Comparison of ENCODE assay signal across 1 cellular context in genomic region chr18:55497825-55498403, GRCh38.
A peak's percentile ranks its signal among the peaks of the same experiment; 100 is the strongest.
TF ChIP-seq lines count a peak whose summit lies in the region.

No MANE protein-coding gene starts in this region.

TF ChIP-seq in HEK293, 187 proteins besides CTCF, POLR2A, EP300 and RAD21 (continued from another document and continues in another):
- TF ChIP-seq, protein P1, sequence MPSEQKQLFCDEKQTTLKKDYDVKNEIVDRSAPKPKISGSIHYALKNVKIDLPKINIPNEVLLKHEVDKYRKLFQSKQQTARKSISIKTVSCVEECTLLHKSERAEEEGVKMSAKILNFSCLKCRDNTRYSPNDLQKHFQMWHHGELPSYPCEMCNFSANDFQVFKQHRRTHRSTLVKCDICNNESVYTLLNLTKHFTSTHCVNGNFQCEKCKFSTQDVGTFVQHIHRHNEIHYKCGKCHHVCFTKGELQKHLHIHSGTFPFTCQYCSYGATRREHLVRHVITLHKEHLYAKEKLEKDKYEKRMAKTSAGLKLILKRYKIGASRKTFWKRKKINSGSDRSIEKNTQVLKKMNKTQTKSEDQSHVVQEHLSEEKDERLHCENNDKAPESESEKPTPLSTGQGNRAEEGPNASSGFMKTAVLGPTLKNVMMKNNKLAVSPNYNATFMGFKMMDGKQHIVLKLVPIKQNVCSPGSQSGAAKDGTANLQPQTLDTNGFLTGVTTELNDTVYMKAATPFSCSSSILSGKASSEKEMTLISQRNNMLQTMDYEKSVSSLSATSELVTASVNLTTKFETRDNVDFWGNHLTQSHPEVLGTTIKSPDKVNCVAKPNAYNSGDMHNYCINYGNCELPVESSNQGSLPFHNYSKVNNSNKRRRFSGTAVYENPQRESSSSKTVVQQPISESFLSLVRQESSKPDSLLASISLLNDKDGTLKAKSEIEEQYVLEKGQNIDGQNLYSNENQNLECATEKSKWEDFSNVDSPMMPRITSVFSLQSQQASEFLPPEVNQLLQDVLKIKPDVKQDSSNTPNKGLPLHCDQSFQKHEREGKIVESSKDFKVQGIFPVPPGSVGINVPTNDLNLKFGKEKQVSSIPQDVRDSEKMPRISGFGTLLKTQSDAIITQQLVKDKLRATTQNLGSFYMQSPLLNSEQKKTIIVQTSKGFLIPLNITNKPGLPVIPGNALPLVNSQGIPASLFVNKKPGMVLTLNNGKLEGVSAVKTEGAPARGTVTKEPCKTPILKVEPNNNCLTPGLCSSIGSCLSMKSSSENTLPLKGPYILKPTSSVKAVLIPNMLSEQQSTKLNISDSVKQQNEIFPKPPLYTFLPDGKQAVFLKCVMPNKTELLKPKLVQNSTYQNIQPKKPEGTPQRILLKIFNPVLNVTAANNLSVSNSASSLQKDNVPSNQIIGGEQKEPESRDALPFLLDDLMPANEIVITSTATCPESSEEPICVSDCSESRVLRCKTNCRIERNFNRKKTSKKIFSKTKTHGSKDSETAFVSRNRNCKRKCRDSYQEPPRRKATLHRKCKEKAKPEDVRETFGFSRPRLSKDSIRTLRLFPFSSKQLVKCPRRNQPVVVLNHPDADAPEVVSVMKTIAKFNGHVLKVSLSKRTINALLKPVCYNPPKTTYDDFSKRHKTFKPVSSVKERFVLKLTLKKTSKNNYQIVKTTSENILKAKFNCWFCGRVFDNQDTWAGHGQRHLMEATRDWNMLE (tag by site-specific recombination; conservative IDR thresholded peaks at IDR 0.05; ENCODE audit: low read depth), result no peak
- TF ChIP-seq, protein P2, sequence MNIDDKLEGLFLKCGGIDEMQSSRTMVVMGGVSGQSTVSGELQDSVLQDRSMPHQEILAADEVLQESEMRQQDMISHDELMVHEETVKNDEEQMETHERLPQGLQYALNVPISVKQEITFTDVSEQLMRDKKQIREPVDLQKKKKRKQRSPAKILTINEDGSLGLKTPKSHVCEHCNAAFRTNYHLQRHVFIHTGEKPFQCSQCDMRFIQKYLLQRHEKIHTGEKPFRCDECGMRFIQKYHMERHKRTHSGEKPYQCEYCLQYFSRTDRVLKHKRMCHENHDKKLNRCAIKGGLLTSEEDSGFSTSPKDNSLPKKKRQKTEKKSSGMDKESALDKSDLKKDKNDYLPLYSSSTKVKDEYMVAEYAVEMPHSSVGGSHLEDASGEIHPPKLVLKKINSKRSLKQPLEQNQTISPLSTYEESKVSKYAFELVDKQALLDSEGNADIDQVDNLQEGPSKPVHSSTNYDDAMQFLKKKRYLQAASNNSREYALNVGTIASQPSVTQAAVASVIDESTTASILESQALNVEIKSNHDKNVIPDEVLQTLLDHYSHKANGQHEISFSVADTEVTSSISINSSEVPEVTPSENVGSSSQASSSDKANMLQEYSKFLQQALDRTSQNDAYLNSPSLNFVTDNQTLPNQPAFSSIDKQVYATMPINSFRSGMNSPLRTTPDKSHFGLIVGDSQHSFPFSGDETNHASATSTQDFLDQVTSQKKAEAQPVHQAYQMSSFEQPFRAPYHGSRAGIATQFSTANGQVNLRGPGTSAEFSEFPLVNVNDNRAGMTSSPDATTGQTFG (tag by site-specific recombination; IDR thresholded peaks at IDR 0.05; ENCODE audit: borderline replicate concordance), result no peak
- no peak for TF ChIP-seq ZNF404 (tag by site-specific recombination; IDR thresholded peaks at IDR 0.05)
- TF ChIP-seq SCRT1 (tag by site-specific recombination; IDR thresholded peaks at IDR 0.05; ENCODE audit: borderline replicate concordance), result no peak
- no peak for TF ChIP-seq ZBTB26 (tag by site-specific recombination; optimal IDR thresholded peaks at IDR 0.05)
- TF ChIP-seq OSR2 (tag by site-specific recombination; IDR thresholded peaks at IDR 0.05), result peak; percentile 50; the same call in 1 of the 2 replicates
- no peak for TF ChIP-seq ZNF626 (tag by site-specific recombination; IDR thresholded peaks at IDR 0.05)
- no peak for TF ChIP-seq ZNF248 (tag by site-specific recombination; IDR thresholded peaks at IDR 0.05)
- TF ChIP-seq ZNF558 (tag by site-specific recombination; IDR thresholded peaks at IDR 0.05), result no peak
- TF ChIP-seq ZNF433 (tag by site-specific recombination; IDR thresholded peaks at IDR 0.05; ENCODE audit: low read depth), result no peak
- TF ChIP-seq IKZF3 (tag by site-specific recombination; IDR thresholded peaks at IDR 0.05), result peak; percentile 37; the same call in 1 of the 2 replicates
- TF ChIP-seq ZNF521 (tag by site-specific recombination; IDR thresholded peaks at IDR 0.05), result no peak
- no peak for TF ChIP-seq ZNF654 (tag by site-specific recombination; IDR thresholded peaks at IDR 0.05; ENCODE audit: low read depth)
- no peak for TF ChIP-seq ZNF664 (tag by site-specific recombination; IDR thresholded peaks at IDR 0.05)
- TF ChIP-seq ZBTB7A (tag by site-specific recombination; IDR thresholded peaks at IDR 0.05; ENCODE audit: low read depth), result no peak
- peak; percentile 68; the same call in 1 of the 2 replicates for TF ChIP-seq ZNF843 (tag by site-specific recombination; IDR thresholded peaks at IDR 0.05)
- no peak for TF ChIP-seq ZNF548 (tag by site-specific recombination; IDR thresholded peaks at IDR 0.05)
- no peak for TF ChIP-seq ZNF341 (tag by site-specific recombination; IDR thresholded peaks at IDR 0.05; ENCODE audit: low read depth)
- TF ChIP-seq ZNF768 (tag by site-specific recombination; IDR thresholded peaks at IDR 0.05), result no peak
- TF ChIP-seq ZNF529 (tag by site-specific recombination; IDR thresholded peaks at IDR 0.05; ENCODE audit: insufficient replicate concordance), result no peak
- no peak for TF ChIP-seq ZNF10 (tag by site-specific recombination; IDR thresholded peaks at IDR 0.05)
- TF ChIP-seq ZNF544 (tag by site-specific recombination; IDR thresholded peaks at IDR 0.05), result no peak
- TF ChIP-seq TCF7L2 (IDR thresholded peaks at IDR 0.05; ENCODE audit: borderline replicate concordance, low read depth, low read length), result no peak
- TF ChIP-seq ZNF184 (tag by site-specific recombination; IDR thresholded peaks at IDR 0.05), result no peak
- TF ChIP-seq, protein P3, sequence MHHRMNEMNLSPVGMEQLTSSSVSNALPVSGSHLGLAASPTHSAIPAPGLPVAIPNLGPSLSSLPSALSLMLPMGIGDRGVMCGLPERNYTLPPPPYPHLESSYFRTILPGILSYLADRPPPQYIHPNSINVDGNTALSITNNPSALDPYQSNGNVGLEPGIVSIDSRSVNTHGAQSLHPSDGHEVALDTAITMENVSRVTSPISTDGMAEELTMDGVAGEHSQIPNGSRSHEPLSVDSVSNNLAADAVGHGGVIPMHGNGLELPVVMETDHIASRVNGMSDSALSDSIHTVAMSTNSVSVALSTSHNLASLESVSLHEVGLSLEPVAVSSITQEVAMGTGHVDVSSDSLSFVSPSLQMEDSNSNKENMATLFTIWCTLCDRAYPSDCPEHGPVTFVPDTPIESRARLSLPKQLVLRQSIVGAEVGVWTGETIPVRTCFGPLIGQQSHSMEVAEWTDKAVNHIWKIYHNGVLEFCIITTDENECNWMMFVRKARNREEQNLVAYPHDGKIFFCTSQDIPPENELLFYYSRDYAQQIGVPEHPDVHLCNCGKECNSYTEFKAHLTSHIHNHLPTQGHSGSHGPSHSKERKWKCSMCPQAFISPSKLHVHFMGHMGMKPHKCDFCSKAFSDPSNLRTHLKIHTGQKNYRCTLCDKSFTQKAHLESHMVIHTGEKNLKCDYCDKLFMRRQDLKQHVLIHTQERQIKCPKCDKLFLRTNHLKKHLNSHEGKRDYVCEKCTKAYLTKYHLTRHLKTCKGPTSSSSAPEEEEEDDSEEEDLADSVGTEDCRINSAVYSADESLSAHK (tag by site-specific recombination; IDR thresholded peaks at IDR 0.05), result 0 out of 2 replicates have a peak, but pooled peaks have one; percentile 25
- TF ChIP-seq ZNF416 (tag by site-specific recombination; IDR thresholded peaks at IDR 0.05), result no peak
- TF ChIP-seq, protein P4, sequence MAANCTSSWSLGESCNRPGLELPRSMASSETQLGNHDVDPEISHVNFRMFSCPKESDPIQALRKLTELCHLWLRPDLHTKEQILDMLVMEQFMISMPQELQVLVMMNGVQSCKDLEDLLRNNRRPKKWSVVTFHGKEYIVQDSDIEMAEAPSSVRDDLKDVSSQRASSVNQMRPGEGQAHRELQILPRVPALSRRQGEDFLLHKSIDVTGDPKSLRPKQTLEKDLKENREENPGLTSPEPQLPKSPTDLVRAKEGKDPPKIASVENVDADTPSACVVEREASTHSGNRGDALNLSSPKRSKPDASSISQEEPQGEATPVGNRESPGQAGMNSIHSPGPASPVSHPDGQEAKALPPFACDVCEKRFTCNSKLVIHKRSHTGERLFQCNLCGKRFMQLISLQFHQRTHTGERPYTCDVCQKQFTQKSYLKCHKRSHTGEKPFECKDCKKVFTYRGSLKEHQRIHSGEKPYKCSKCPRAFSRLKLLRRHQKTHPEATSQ (tag by site-specific recombination; IDR thresholded peaks at IDR 0.05), result no peak
- TF ChIP-seq ZNF391 (tag by site-specific recombination; IDR thresholded peaks at IDR 0.05; ENCODE audit: borderline replicate concordance, low read depth), result no peak
- no peak for TF ChIP-seq ZNF670 (tag by site-specific recombination; IDR thresholded peaks at IDR 0.05; ENCODE audit: low read depth)
- TF ChIP-seq PRDM1 (tag by site-specific recombination; IDR thresholded peaks at IDR 0.05), result no peak
- no peak for TF ChIP-seq BCL11B (tag by site-specific recombination; IDR thresholded peaks at IDR 0.05; ENCODE audit: low read depth)
- no peak for TF ChIP-seq ZNF785 (tag by site-specific recombination; IDR thresholded peaks at IDR 0.05)
- TF ChIP-seq, protein P5, sequence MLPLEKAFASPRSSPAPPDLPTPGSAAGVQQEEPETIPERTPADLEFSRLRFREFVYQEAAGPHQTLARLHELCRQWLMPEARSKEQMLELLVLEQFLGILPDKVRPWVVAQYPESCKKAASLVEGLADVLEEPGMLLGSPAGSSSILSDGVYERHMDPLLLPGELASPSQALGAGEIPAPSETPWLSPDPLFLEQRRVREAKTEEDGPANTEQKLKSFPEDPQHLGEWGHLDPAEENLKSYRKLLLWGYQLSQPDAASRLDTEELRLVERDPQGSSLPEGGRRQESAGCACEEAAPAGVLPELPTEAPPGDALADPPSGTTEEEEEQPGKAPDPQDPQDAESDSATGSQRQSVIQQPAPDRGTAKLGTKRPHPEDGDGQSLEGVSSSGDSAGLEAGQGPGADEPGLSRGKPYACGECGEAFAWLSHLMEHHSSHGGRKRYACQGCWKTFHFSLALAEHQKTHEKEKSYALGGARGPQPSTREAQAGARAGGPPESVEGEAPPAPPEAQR (tag by site-specific recombination; IDR thresholded peaks at IDR 0.05), result no peak
- no peak for TF ChIP-seq KLF1 (tag by site-specific recombination; IDR thresholded peaks at IDR 0.05)
- no peak for TF ChIP-seq ZNF596 (tag by site-specific recombination; IDR thresholded peaks at IDR 0.05)
- TF ChIP-seq HOXC10 (CRISPR knock-in tag; IDR thresholded peaks at IDR 0.05), result no peak
- no peak for TF ChIP-seq ZNF830 (tag by site-specific recombination; IDR thresholded peaks at IDR 0.05; ENCODE audit: low read depth)
- no peak for TF ChIP-seq SETDB1 (IDR thresholded peaks at IDR 0.05; ENCODE audit: insufficient read length, low read length)
- no peak for TF ChIP-seq SP7 (tag by site-specific recombination; IDR thresholded peaks at IDR 0.05)
- no peak for TF ChIP-seq ZNF221 (tag by site-specific recombination; IDR thresholded peaks at IDR 0.05; ENCODE audit: borderline replicate concordance)
- TF ChIP-seq ZBTB20 (tag by site-specific recombination; IDR thresholded peaks at IDR 0.05), result no peak
- TF ChIP-seq, protein P6, sequence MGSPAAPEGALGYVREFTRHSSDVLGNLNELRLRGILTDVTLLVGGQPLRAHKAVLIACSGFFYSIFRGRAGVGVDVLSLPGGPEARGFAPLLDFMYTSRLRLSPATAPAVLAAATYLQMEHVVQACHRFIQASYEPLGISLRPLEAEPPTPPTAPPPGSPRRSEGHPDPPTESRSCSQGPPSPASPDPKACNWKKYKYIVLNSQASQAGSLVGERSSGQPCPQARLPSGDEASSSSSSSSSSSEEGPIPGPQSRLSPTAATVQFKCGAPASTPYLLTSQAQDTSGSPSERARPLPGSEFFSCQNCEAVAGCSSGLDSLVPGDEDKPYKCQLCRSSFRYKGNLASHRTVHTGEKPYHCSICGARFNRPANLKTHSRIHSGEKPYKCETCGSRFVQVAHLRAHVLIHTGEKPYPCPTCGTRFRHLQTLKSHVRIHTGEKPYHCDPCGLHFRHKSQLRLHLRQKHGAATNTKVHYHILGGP (tag by site-specific recombination; IDR thresholded peaks at IDR 0.05), result no peak
- TF ChIP-seq ZSCAN4 (tag by site-specific recombination; IDR thresholded peaks at IDR 0.05), result no peak
- no peak for TF ChIP-seq ZNF211 (tag by site-specific recombination; IDR thresholded peaks at IDR 0.05; ENCODE audit: low read depth)
- TF ChIP-seq ZNF513 (tag by site-specific recombination; IDR thresholded peaks at IDR 0.05), result no peak
- no peak for TF ChIP-seq RBAK (tag by site-specific recombination; IDR thresholded peaks at IDR 0.05)
- TF ChIP-seq WT1 (tag by site-specific recombination; IDR thresholded peaks at IDR 0.05), result no peak
- no peak for TF ChIP-seq ZNF510 (tag by site-specific recombination; IDR thresholded peaks at IDR 0.05; ENCODE audit: insufficient replicate concordance)
- TF ChIP-seq ZNF621 (tag by site-specific recombination; IDR thresholded peaks at IDR 0.05), result no peak
- TF ChIP-seq FEZF1 (tag by site-specific recombination; IDR thresholded peaks at IDR 0.05), result peak; percentile 67
- no peak; the same call in 1 of the 2 replicates for TF ChIP-seq ZNF335 (tag by site-specific recombination; conservative IDR thresholded peaks at IDR 0.05)
- no peak for TF ChIP-seq ZNF155 (tag by site-specific recombination; IDR thresholded peaks at IDR 0.05)
